In genomic region chr2:34670482-34670881, GRCh38 we compare ENCODE assay signal across 20 cellular contexts.
DNase-seq lines count a peak whose midpoint lies in the region; ATAC-seq, FAIRE-seq and TF ChIP-seq lines count a peak whose summit lies in the region.
"Had no signal": no experiment of that assay in that cellular context is flagged by ENCODE, and none has a peak within 500 bp of the region (broad histone marks: within the 10 kb centered on the region; RNA-seq: fewer than 3 reads in every experiment).

No MANE protein-coding gene starts in this region.

- H3K9me2 ChIP-seq in GM23338 (ENCODE audit: insufficient read depth) = no peaks in the 10 kb centered on the region

- no peak overlapping the region for H3K4me2 ChIP-seq in GM23338
- no peak overlapping the region for H3K4me2 ChIP-seq in H1 (ENCODE audit: insufficient read depth in 1 of 2, low read depth in 2 of 2, low read length in 2 of 2)
- H3K4me2 ChIP-seq: BLaER1 treated with 17β-estradiol and CSF1 and Interleukin-3, amounts not matched to agents 10 nM and 100 nM had no signal

- no peak for TF ChIP-seq RAD21 in H1 (IDR thresholded peaks at IDR 0.05 in 1 of 2, conservative IDR thresholded peaks at IDR 0.05 in 1 of 2; ENCODE audit: low read depth in 2 of 2, low read length in 2 of 2)

- H3K27me3 Mint-ChIP-seq in GM23338 (ENCODE audit: insufficient read depth, low read depth, poor library complexity) = peaks cover 2% of the 10 kb centered on the region
- no peaks in the 10 kb centered on the region for H3K27me3 Mint-ChIP-seq in stimulated activated memory B cell treated with anti-CD40 and anti-IgM and Interleukin-4, amounts not matched to agents 10 μg/mL and 1 μg/mL and 100 μg/mL, for 72 hours
- H3K27me3 Mint-ChIP-seq: B cell, IgD-negative memory B cell had no signal

- H2AK5ac ChIP-seq in H1 (ENCODE audit: low read depth, low read length) = no peak overlapping the region

- H3K4me3 Mint-ChIP-seq in GM23338 = no peak overlapping the region
- H3K4me3 Mint-ChIP-seq in stimulated activated memory B cell treated with anti-CD40 and anti-IgM and Interleukin-4, amounts not matched to agents 10 μg/mL and 1 μg/mL and 100 μg/mL, for 72 hours = no peak overlapping the region
- H3K4me3 Mint-ChIP-seq: B cell; CD8-positive, alpha-beta T cell; IgD-negative memory B cell had no signal

- H3K18ac ChIP-seq in H1 (ENCODE audit: extremely low read depth, low read length) = no peak overlapping the region

- no peak overlapping the region for H3K4me3 ChIP-seq in GM23338
- H3K4me3 ChIP-seq in H1 (ENCODE audit: extremely low read depth in 1 of 4, insufficient read depth in 2 of 4, low read depth in 3 of 4, low read length in 4 of 4) = no peak overlapping the region
- no peak overlapping the region for H3K4me3 ChIP-seq in SJCRH30
- H3K4me3 ChIP-seq in body of pancreas = no peak overlapping the region
- H3K4me3 ChIP-seq: BLaER1 treated with 17β-estradiol and CSF1 and Interleukin-3, amounts not matched to agents 10 nM and 100 nM; HAP-1 had no signal

- no peaks in the 10 kb centered on the region for H3K36me3 Mint-ChIP-seq in GM23338 (ENCODE audit: low read depth)
- no peaks in the 10 kb centered on the region for H3K36me3 Mint-ChIP-seq in stimulated activated memory B cell treated with anti-CD40 and anti-IgM and Interleukin-4, amounts not matched to agents 10 μg/mL and 1 μg/mL and 100 μg/mL, for 72 hours
- H3K36me3 Mint-ChIP-seq: CD8-positive, alpha-beta T cell; IgD-negative memory B cell had no signal

- peak overlapping the region; percentile 74 for H3K27ac Mint-ChIP-seq in GM23338
- H3K27ac Mint-ChIP-seq in stimulated activated memory B cell treated with anti-CD40 and anti-IgM and Interleukin-4, amounts not matched to agents 10 μg/mL and 1 μg/mL and 100 μg/mL, for 72 hours = no peak overlapping the region
- H3K27ac Mint-ChIP-seq: B cell; CD8-positive, alpha-beta T cell; IgD-negative memory B cell had no signal

- WGBS in H1 (ENCODE audit: extremely low coverage in 1 of 2, insufficient coverage in 1 of 2, insufficient read length in 1 of 2, insufficient replicate concordance in 2 of 2, low coverage in 1 of 2, low lambda C conversion rate in 2 of 2, missing lambda C conversion rate in 1 of 2), 2 experiments = 97% methylated on average over 3 of the region's 3 CpGs; no CpG with 5 or more reads in 1 of the 2 experiments
- 86 to 93% methylated on average over 3 of the region's 3 CpGs for WGBS in body of pancreas, 2 donors

- no peaks in the 10 kb centered on the region for H3K79me2 ChIP-seq in GM23338 (replicated peaks; ENCODE audit: insufficient read depth)
- H3K79me2 ChIP-seq in H1 (ENCODE audit: control insufficient read depth in 1 of 2, insufficient read depth in 2 of 2, low read length in 2 of 2) = no peaks in the 10 kb centered on the region

- H4K20me1 ChIP-seq in GM23338 (replicated peaks; ENCODE audit: insufficient read depth) (no peaks in the 10 kb centered on the region), H1 (replicated peaks in 1 of 2; ENCODE audit: control insufficient read depth in 1 of 2, insufficient read depth in 2 of 2, low read length in 2 of 2) (no peaks in the 10 kb centered on the region)
- H4K20me1 ChIP-seq: BLaER1 treated with 17β-estradiol and CSF1 and Interleukin-3, amounts not matched to agents 10 nM and 100 nM had no signal

- H3K4me1 ChIP-seq in GM23338 (ENCODE audit: insufficient read depth) = no peaks in the 10 kb centered on the region
- H3K4me1 ChIP-seq in H1 (replicated peaks in 1 of 4; ENCODE audit: control insufficient read depth in 3 of 4, insufficient read depth in 4 of 4, low read length in 3 of 4) = no peaks in the 10 kb centered on the region
- H3K4me1 ChIP-seq in SJCRH30 = no peaks in the 10 kb centered on the region
- H3K4me1 ChIP-seq in body of pancreas = no peaks in the 10 kb centered on the region
- H3K4me1 ChIP-seq: BLaER1 treated with 17β-estradiol and CSF1 and Interleukin-3, amounts not matched to agents 10 nM and 100 nM; HAP-1 had no signal

- TF ChIP-seq POLR2A in H1 (IDR thresholded peaks at IDR 0.05; ENCODE audit: control extremely low read depth in 1 of 2, low read depth in 2 of 2, low read length in 2 of 2) = no peak
- TF ChIP-seq POLR2A in body of pancreas (IDR thresholded peaks at IDR 0.05) = no peak

- H3K27ac ChIP-seq in GM23338 (ENCODE audit: low read depth) (no peak overlapping the region), H1 (ENCODE audit: low read depth, low read length) (no peak overlapping the region), SJCRH30 (no peak overlapping the region), body of pancreas (no peak overlapping the region)
- H3K27ac ChIP-seq: BLaER1 treated with 17β-estradiol and CSF1 and Interleukin-3, amounts not matched to agents 10 nM and 100 nM had no signal

- H3K27me3 ChIP-seq in GM23338 (ENCODE audit: insufficient read depth) = no peaks in the 10 kb centered on the region
- H3K27me3 ChIP-seq in H1 (replicated peaks in 1 of 4; ENCODE audit: control insufficient read depth in 3 of 4, extremely low read depth in 1 of 4, insufficient read depth in 3 of 4, low read length in 3 of 4) = no peaks in the 10 kb centered on the region
- H3K27me3 ChIP-seq in SJCRH30 = no peaks in the 10 kb centered on the region
- no peaks in the 10 kb centered on the region for H3K27me3 ChIP-seq in body of pancreas
- H3K27me3 ChIP-seq: BLaER1 treated with 17β-estradiol and CSF1 and Interleukin-3, amounts not matched to agents 10 nM and 100 nM had no signal

- H2BK120ac ChIP-seq in H1 (replicated peaks; ENCODE audit: low read depth, low read length) = no peak overlapping the region

- H3K36me3 ChIP-seq in GM23338 (ENCODE audit: insufficient read depth) (no peaks in the 10 kb centered on the region), H1 (ENCODE audit: control insufficient read depth in 2 of 4, insufficient read depth in 4 of 4, low read length in 3 of 4) (no peaks in the 10 kb centered on the region), SJCRH30 (no peaks in the 10 kb centered on the region), body of pancreas (replicated peaks in 1 of 2; ENCODE audit: insufficient read depth in 1 of 2, low read depth in 2 of 2) (no peaks in the 10 kb centered on the region)
- H3K36me3 ChIP-seq: BLaER1 treated with 17β-estradiol and CSF1 and Interleukin-3, amounts not matched to agents 10 nM and 100 nM; HAP-1 had no signal

- TF ChIP-seq CTCF in GM23338 (conservative IDR thresholded peaks at IDR 0.05; ENCODE audit: low read depth in 2 of 2) (no peak), H1 (IDR thresholded peaks at IDR 0.05; ENCODE audit: control extremely low read depth in 1 of 3, insufficient read depth in 1 of 3, low read depth in 1 of 3, low read length in 3 of 3) (no peak), body of pancreas (IDR thresholded peaks at IDR 0.05) (no peak)

- H3K79me1 ChIP-seq in H1 (ENCODE audit: low read depth, low read length) = no peaks in the 10 kb centered on the region

- H3K4me1 Mint-ChIP-seq in GM23338 = no peaks in the 10 kb centered on the region; the same call in 2 of the 3 replicates
- no peaks in the 10 kb centered on the region for H3K4me1 Mint-ChIP-seq in stimulated activated memory B cell treated with anti-CD40 and anti-IgM and Interleukin-4, amounts not matched to agents 10 μg/mL and 1 μg/mL and 100 μg/mL, for 72 hours
- H3K4me1 Mint-ChIP-seq: B cell, IgD-negative memory B cell had no signal

- H2AFZ ChIP-seq in GM23338 (no peak overlapping the region), H1 (ENCODE audit: low read length) (0 out of 2 replicates have a peak overlapping the region, but pooled peaks have one; percentile 56)

- H3K9me3 ChIP-seq in H1 (ENCODE audit: insufficient read depth in 2 of 2, low read depth in 1 of 2, low read length in 1 of 2) (no peaks in the 10 kb centered on the region), SJCRH30 (replicated peaks) (no peaks in the 10 kb centered on the region), body of pancreas (no peaks in the 10 kb centered on the region)
- H3K9me3 ChIP-seq: BLaER1 treated with 17β-estradiol and CSF1 and Interleukin-3, amounts not matched to agents 10 nM and 100 nM; HAP-1 had no signal

- no peak for TF ChIP-seq EP300 in H1 (IDR thresholded peaks at IDR 0.05; ENCODE audit: borderline replicate concordance in 1 of 2, low read depth in 2 of 2, low read length in 2 of 2)

- DNase-seq in GM23338 (ENCODE audit: low spot score) (no peak), OCI-M1 (lab: John Stamatoyannopoulos, UW) (peak; percentile 11), H1 (ENCODE audit: low read depth in 1 of 2, low spot score in 2 of 2) (no peak), SJCRH30 (no peak), body of pancreas (no peak)
- DNase-seq: CD8-positive, alpha-beta T cell; COR-L47; DMS 273 treated with DMSO at 0.1 percent for 48 hours; DMS53; DND-41; EL; KG1 had no signal

- no peak overlapping the region for H3K4ac ChIP-seq in H1 (replicated peaks; ENCODE audit: insufficient read length, low read depth, low read length)

- no peaks in the 10 kb centered on the region for H3K9me3 Mint-ChIP-seq in GM23338
- no peaks in the 10 kb centered on the region for H3K9me3 Mint-ChIP-seq in stimulated activated memory B cell treated with anti-CD40 and anti-IgM and Interleukin-4, amounts not matched to agents 10 μg/mL and 1 μg/mL and 100 μg/mL, for 72 hours

- no peaks in the 10 kb centered on the region for H3F3A ChIP-seq in GM23338 (replicated peaks; ENCODE audit: low read depth)

- H2BK20ac ChIP-seq in H1 (ENCODE audit: low read length) = no peak overlapping the region

- H4K5ac ChIP-seq in H1 (ENCODE audit: insufficient read length, low read depth, low read length) = no peak overlapping the region

- no peak overlapping the region for H3K14ac ChIP-seq in H1 (ENCODE audit: insufficient read length)

- H4K91ac ChIP-seq in H1 (replicated peaks; ENCODE audit: insufficient read length, low read length) = no peak overlapping the region

- no peak overlapping the region for H2BK15ac ChIP-seq in H1 (ENCODE audit: low read length)

- H3K23me2 ChIP-seq in H1 (ENCODE audit: low read depth, low read length) = no peaks in the 10 kb centered on the region

- CTCF ChIA-PET in H1 (lab: Charles Lee; ENCODE audit: partially characterized antibody) = no interaction called here

- H4K8ac ChIP-seq in H1 (ENCODE audit: extremely low read depth, insufficient read depth, low read length) = no peak overlapping the region

- H3K9ac ChIP-seq in H1 (replicated peaks in 1 of 4; ENCODE audit: extremely low read depth in 1 of 4, low read depth in 3 of 4, low read length in 3 of 4) = no peak overlapping the region
- H3K9ac ChIP-seq: BLaER1 treated with 17β-estradiol and CSF1 and Interleukin-3, amounts not matched to agents 10 nM and 100 nM had no signal

- no peak for FAIRE-seq in H1 (lab: Jason Lieb, UNC)
- FAIRE-seq: GM12891, HepG2 had no signal

- intact Hi-C loops in body of pancreas (cut with DNase I) = no loop called here

- no peak overlapping the region for H2BK5ac ChIP-seq in H1 (ENCODE audit: low read depth, low read length)

- H2BK12ac ChIP-seq in H1 (ENCODE audit: low read depth, low read length) = no peak overlapping the region

- POLR2A ChIA-PET in H1 (lab: Charles Lee; ENCODE audit: partially characterized antibody) = no interaction called here

- no peak overlapping the region for H3K23ac ChIP-seq in H1 (ENCODE audit: insufficient read length)

- ATAC-seq in GM23338 (no peak), HG02840 (IDR thresholded peaks at IDR 0.05; ENCODE audit: low FRiP score, unreplicated experiment) (no peak), body of pancreas (no peak)
- ATAC-seq in stimulated activated memory B cell treated with anti-CD40 and anti-IgM and Interleukin-4, amounts not matched to agents 10 μg/mL and 1 μg/mL and 100 μg/mL, for 72 hours = peak; percentile 41
- ATAC-seq: CD8-positive, alpha-beta T cell; HepG2 had no signal

- H3K56ac ChIP-seq in H1 (replicated peaks; ENCODE audit: insufficient read length, low read depth, low read length) = no peak overlapping the region
